ENCODE assay signal across 7 cellular contexts in genomic region chr17:61251939-61252865, GRCh38.
DNase-seq lines count a peak whose midpoint lies in the region; FAIRE-seq and TF ChIP-seq lines count a peak whose summit lies in the region.

No MANE protein-coding gene starts in this region.

- no peak for TF ChIP-seq CTCF in tibial nerve (IDR thresholded peaks at IDR 0.05)

- DNase-seq in LoVo (ENCODE audit: low spot score) (peak; percentile 60), tibial nerve (ENCODE audit: low spot score in 2 of 2) (peak; percentile 95 to 97), T-helper 1 cell (no peak), SW480 (ENCODE audit: low spot score) (no peak)
- DNase-seq in NK-92 treated with Interleukin-12 subunit alpha and Interleukin-12 subunit beta, amount 100 ng/mL, for 24 hours (lab: John Stamatoyannopoulos, UW): no peak

- 90 to 91% methylated on average over 7 of the region's 10 CpGs for WGBS in mesodermal cell (ENCODE audit: insufficient coverage in 2 of 2), 2 experiments
- WGBS in tibial nerve, 2 donors: 9 to 20% methylated on average over 10 of the region's 10 CpGs

- H3K9me3 ChIP-seq in mesodermal cell (ENCODE audit: control insufficient read depth, low read length) (no peaks in the 10 kb centered on the region), tibial nerve (no peaks in the 10 kb centered on the region)

- H3K4me1 ChIP-seq in mesodermal cell (ENCODE audit: control insufficient read depth, insufficient read depth, low read length, poor library complexity, severe bottlenecking): peaks cover 28% of the 10 kb centered on the region
- peaks cover 0 to 75% (median 55%) of the 10 kb centered on the region in 4 donors for H3K4me1 ChIP-seq in tibial nerve

- H3K27ac ChIP-seq in mesodermal cell (ENCODE audit: low read depth, low read length, severe bottlenecking) (peak overlapping the region; percentile 30), tibial nerve (peak overlapping the region; percentile 16 to 87 (median 66))

- no peaks in the 10 kb centered on the region for H3K27me3 ChIP-seq in tibial nerve

- H3K4me3 ChIP-seq in mesodermal cell (ENCODE audit: extremely low read depth, insufficient read depth, low read length, poor library complexity, severe bottlenecking) (no peak overlapping the region), tibial nerve (no peak overlapping the region)

- H3K36me3 ChIP-seq in mesodermal cell (ENCODE audit: control insufficient read depth, insufficient read depth, low read length) (no peaks in the 10 kb centered on the region), tibial nerve (no peaks in the 10 kb centered on the region)

- peak; percentile 65 for FAIRE-seq in colon (lab: Jason Lieb, UNC)

- peak; percentile 91 to 93 for TF ChIP-seq EP300 in tibial nerve (IDR thresholded peaks at IDR 0.05)

- peak in 1 of 2 donors; percentile 21 for TF ChIP-seq POLR2A in tibial nerve (IDR thresholded peaks at IDR 0.05)

Comparison
In these comparisons a context has a peak if more than half of its experiments do, and no peak if none do; other contexts are left out.
1. DNase-seq: peak in LoVo (single experiment) and tibial nerve (2 of 2); none in T-helper 1 cell (0 of 5), SW480 (single experiment) and NK-92 treated with Interleukin-12 subunit alpha and Interleukin-12 subunit beta, amount 100 ng/mL, for 24 hours (single experiment).